8 cellular contexts compared by ENCODE assay signal in genomic region chr7:30164567-30164966, GRCh38. TPM values are rescaled to one million over a fixed set of nuclear protein-coding genes. Genes with fewer than 3 reads are reported as not detected.
DNase-seq lines count a peak whose midpoint lies in the region; ATAC-seq, FAIRE-seq and TF ChIP-seq lines count a peak whose summit lies in the region.

No MANE protein-coding gene starts in this region.

- TF ChIP-seq RAD21 in liver (IDR thresholded peaks at IDR 0.05) = peak; percentile 88 to 93

- TF ChIP-seq CTCF in OCI-LY1 (IDR thresholded peaks at IDR 0.05; ENCODE audit: low read length) (peak; percentile 94), liver (IDR thresholded peaks at IDR 0.05; ENCODE audit: low read depth, low read length, missing input control) (peak; percentile 63)

- H4K20me1 ChIP-seq in OCI-LY1 (ENCODE audit: insufficient read depth, low read length) = no peaks in the 10 kb centered on the region

- H3K9me2 ChIP-seq in OCI-LY1 (ENCODE audit: low read depth, low read length) = no peaks in the 10 kb centered on the region

- H3F3A ChIP-seq in OCI-LY1 (ENCODE audit: insufficient read depth, low read length) = no peaks in the 10 kb centered on the region

- H3K27me3 ChIP-seq in OCI-LY1 (ENCODE audit: insufficient read depth, low read length) (no peaks in the 10 kb centered on the region), liver (ENCODE audit: control insufficient read depth in 4 of 4, insufficient read depth in 4 of 4, low read length in 3 of 4) (no peaks in the 10 kb centered on the region)

- H3K4me3 ChIP-seq in OCI-LY1 (ENCODE audit: low read depth, low read length, poor library complexity, severe bottlenecking) (no peak overlapping the region), liver (ENCODE audit: low read depth in 1 of 3, low read length in 3 of 3) (no peak overlapping the region)

- WGBS in liver = 40% methylated on average over 6 of the region's 6 CpGs

- no peak overlapping the region for H3K27ac ChIP-seq in OCI-LY1 (ENCODE audit: low read depth, low read length, poor library complexity, severe bottlenecking)
- no peak overlapping the region for H3K27ac ChIP-seq in liver (ENCODE audit: low read depth in 1 of 2, low read length in 2 of 2)

- H3K9me3 ChIP-seq in OCI-LY1 (ENCODE audit: low read length) = no peaks in the 10 kb centered on the region
- no peaks in the 10 kb centered on the region for H3K9me3 ChIP-seq in liver (ENCODE audit: control insufficient read depth in 4 of 4, low read length in 3 of 4)

- no peak overlapping the region for H3K9ac ChIP-seq in OCI-LY1 (ENCODE audit: low read length)
- no peak overlapping the region for H3K9ac ChIP-seq in liver (ENCODE audit: low read depth in 1 of 2, low read length in 2 of 2)

- peak overlapping the region; percentile 65; the same call in 1 of the 2 replicates for H3K4me2 ChIP-seq in OCI-LY1 (ENCODE audit: low read length)

- H3K36me3 ChIP-seq in OCI-LY1 (ENCODE audit: insufficient read depth, low read length) (no peaks in the 10 kb centered on the region), liver (ENCODE audit: control insufficient read depth in 4 of 4, insufficient read depth in 3 of 4, low read depth in 1 of 4, low read length in 3 of 4) (no peaks in the 10 kb centered on the region)

- H3K79me2 ChIP-seq in OCI-LY1 (ENCODE audit: insufficient read depth, low read length) = no peaks in the 10 kb centered on the region

- DNase-seq in HuH-7.5 (ENCODE audit: low spot score) = peak; percentile 35
- DNase-seq in cerebellum (ENCODE audit: low spot score) = peak; percentile 84
- DNase-seq in activated T-cell treated with anti-CD3 and anti-CD28 coated beads, Interleukin-2, amount 50 U/mL, for 48 hours = no peak

- H3K4me1 ChIP-seq in OCI-LY1 (ENCODE audit: insufficient read depth, low read length, severe bottlenecking) (peaks cover 73% of the 10 kb centered on the region), liver (ENCODE audit: control insufficient read depth in 4 of 4, insufficient read depth in 4 of 4, low read length in 3 of 4) (peaks cover 0 to 13% (median 10%) of the 10 kb centered on the region in 4 donors)

- peak; percentile 76 for FAIRE-seq in G401.6 (lab: Jason Lieb, UNC)

- H2AFZ ChIP-seq in OCI-LY1 (ENCODE audit: low read length) = no peak overlapping the region

- ATAC-seq in HG03342 (IDR thresholded peaks at IDR 0.05; ENCODE audit: unreplicated experiment) (no peak), HG03521 (IDR thresholded peaks at IDR 0.05; ENCODE audit: unreplicated experiment) (no peak)

TF ChIP-seq in liver, 16 proteins besides CTCF, POLR2A, EP300 and RAD21:
- TF ChIP-seq YY1 (IDR thresholded peaks at IDR 0.05) (peak; percentile 35), RXRA (IDR thresholded peaks at IDR 0.05) (peak; percentile 4 to 78), REST (IDR thresholded peaks at IDR 0.05) (no peak), TAF1 (conservative IDR thresholded peaks at IDR 0.05) (no peak), HNF4A (conservative IDR thresholded peaks at IDR 0.05) (peak in 1 of 2 donors; percentile 19)
TF ChIP-seq in liver: peak in this region for 3.

RNA-seq across cellular contexts. Expression of gene MTURN, which starts 29.8 kb away (rescaled TPM):
- total RNA-seq in cerebellum (137 TPM), liver (10 to 100 TPM in 1 of 2 donors, 1 to 10 TPM in 1; 9.3 to 14.4 TPM)
- polyA plus RNA-seq in liver = 1 to 10 TPM; 2.4 to 2.8 TPM

Comparison
In these comparisons a context has a peak if more than half of its experiments do, and no peak if none do; other contexts are left out.
1. DNase-seq: peak in HuH-7.5 (single experiment) and cerebellum (single experiment); none in activated T-cell treated with anti-CD3 and anti-CD28 coated beads, Interleukin-2, amount 50 U/mL, for 48 hours (0 of 2).